In the genomic region with DNA sequence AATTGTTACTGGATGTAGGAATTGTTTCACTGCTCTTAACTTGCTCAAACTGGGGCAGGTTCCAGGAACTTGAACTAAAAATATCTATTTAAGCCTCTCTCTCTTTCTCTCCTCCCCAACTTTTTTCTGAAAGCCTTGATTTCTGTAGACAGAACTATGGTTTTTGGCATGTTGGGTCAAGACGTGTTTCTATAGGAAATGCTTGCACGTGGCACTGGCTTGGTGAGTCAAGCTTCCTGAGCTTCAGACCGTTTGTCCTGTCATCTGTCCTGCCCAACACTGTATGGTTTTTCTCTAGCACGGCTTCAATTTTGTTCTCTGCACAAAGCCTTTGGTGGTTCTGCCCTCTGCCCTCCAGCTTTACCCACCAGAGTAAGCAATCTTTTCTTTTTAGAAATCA, we compare ENCODE assay signal across 15 cellular contexts. TPM values are rescaled to one million over a fixed set of nuclear protein-coding genes. Genes with fewer than 3 reads are reported as not detected.
DNase-seq lines count a peak whose midpoint lies in the region; ATAC-seq, FAIRE-seq and TF ChIP-seq lines count a peak whose summit lies in the region.
"Had no signal": no experiment of that assay in that cellular context is flagged by ENCODE, and none has a peak within 500 bp of the region (broad histone marks: within the 10 kb centered on the region; RNA-seq: fewer than 3 reads in every experiment).

No MANE protein-coding gene starts in this region.

- 34 to 66% (median 40%) methylated on average over 4 of the region's 4 CpGs for WGBS in adrenal gland, 4 donors

- intact Hi-C loops in adrenal gland (cut with DNase I): no loop called here

- H3K4me3 ChIP-seq in AG10803 (ENCODE audit: low read length) (no peak overlapping the region), adrenal gland (no peak overlapping the region), keratinocyte (ENCODE audit: control insufficient read depth in 2 of 3, extremely low read depth in 1 of 3, insufficient read depth in 2 of 3, low read depth in 1 of 3, low read length in 3 of 3) (peak overlapping the region in 2 of 3 experiments; percentile 37 to 44), MM.1S (ENCODE audit: low read length) (no peak overlapping the region)
- H3K4me3 ChIP-seq: K562, lung had no signal

- no peak overlapping the region for H2AFZ ChIP-seq in keratinocyte (ENCODE audit: control insufficient read depth, low read length)
- H2AFZ ChIP-seq in MM.1S (ENCODE audit: low read length): no peak overlapping the region

- no peaks in the 10 kb centered on the region for H3K9me1 ChIP-seq in keratinocyte (ENCODE audit: control insufficient read depth, extremely low read depth, insufficient read depth, low read length)

- no peak for TF ChIP-seq CTCF in AG10803 (conservative IDR thresholded peaks at IDR 0.05; ENCODE audit: low read length)
- no peak for TF ChIP-seq CTCF in adrenal gland (IDR thresholded peaks at IDR 0.05)
- TF ChIP-seq CTCF in keratinocyte (optimal IDR thresholded peaks at IDR 0.05 in 1 of 3, IDR thresholded peaks at IDR 0.05 in 1 of 3, conservative IDR thresholded peaks at IDR 0.05 in 1 of 3; ENCODE audit: extremely low read depth in 1 of 3, insufficient read depth in 2 of 3, low read length in 3 of 3): no peak
- TF ChIP-seq CTCF in MM.1S (IDR thresholded peaks at IDR 0.05; ENCODE audit: low read length): no peak

- TF ChIP-seq POLR2A in adrenal gland (IDR thresholded peaks at IDR 0.05): no peak

- no peaks in the 10 kb centered on the region for H3K9me3 ChIP-seq in adrenal gland (replicated peaks in 1 of 3)
- no peaks in the 10 kb centered on the region for H3K9me3 ChIP-seq in keratinocyte (ENCODE audit: control insufficient read depth, low read depth, low read length)
- no peaks in the 10 kb centered on the region for H3K9me3 ChIP-seq in MM.1S (replicated peaks; ENCODE audit: insufficient read depth, low read length)

- no peaks in the 10 kb centered on the region for H3K79me2 ChIP-seq in keratinocyte (ENCODE audit: control insufficient read depth, insufficient read depth, low read length)
- H3K79me2 ChIP-seq in MM.1S (ENCODE audit: low read length): no peaks in the 10 kb centered on the region

- FAIRE-seq in keratinocyte (lab: Jason Lieb, UNC): peak; percentile 81
- FAIRE-seq: K562 had no signal

- H3K4me2 ChIP-seq in keratinocyte (ENCODE audit: control insufficient read depth, extremely low read depth, insufficient read depth, low read depth, low read length) (peak overlapping the region; percentile 69), MM.1S (ENCODE audit: low read depth, low read length) (no peak overlapping the region)

- H3K27ac ChIP-seq in adrenal gland: peak overlapping the region in 3 of 5 donors; percentile 44 to 61 (median 44)
- H3K27ac ChIP-seq in keratinocyte (ENCODE audit: control insufficient read depth, insufficient read depth, low read length): peak overlapping the region; percentile 39
- no peak overlapping the region for H3K27ac ChIP-seq in MM.1S (ENCODE audit: low read length)

- peak; percentile 38 for DNase-seq in AG10803 (ENCODE audit: low read depth)
- peak; percentile 87 for DNase-seq in HT1080 (ENCODE audit: low read depth)
- peak in 5 of 7 donors; percentile 31 to 48 (median 37) for DNase-seq in adrenal gland
- no peak for DNase-seq in keratinocyte (ENCODE audit: low read depth, low spot score)
- DNase-seq in cerebellar nuclear complex (lab: John Stamatoyannopoulos, UW): no peak
- DNase-seq in DMS114 treated with DMSO at 0.1 percent for 48 hours (lab: John Stamatoyannopoulos, UW; ENCODE audit: unreplicated experiment): no peak
- DNase-seq in MM.1S: no peak
- DNase-seq: activated CD4-positive, alpha-beta T cell treated with anti-CD3 and anti-CD28 coated beads, Interleukin-2, amount 50 U/mL, for 1 hour; effector memory CD4-positive, alpha-beta T cell; NCI-H2081 treated with DMSO at 0.1 percent for 48 hours; stimulated activated CD4-positive, alpha-beta T cell treated with anti-CD3 and anti-CD28 coated beads, Interleukin-1b, Interleukin-23, amount 100 ng/mL, for 48 hours; stimulated activated naive B cell treated with anti-CD40 and anti-IgM and Interleukin-4, amounts not matched to agents 10 μg/mL and 1 μg/mL and 100 μg/mL, for 72 hours had no signal

- no peaks in the 10 kb centered on the region for H3K9me2 ChIP-seq in MM.1S (replicated peaks; ENCODE audit: insufficient read depth, low read length)

- no peaks in the 10 kb centered on the region for H3K27me3 ChIP-seq in adrenal gland
- H3K27me3 ChIP-seq in keratinocyte (ENCODE audit: control insufficient read depth, extremely low read depth, insufficient read depth, low read length): no peaks in the 10 kb centered on the region
- no peaks in the 10 kb centered on the region for H3K27me3 ChIP-seq in MM.1S (replicated peaks; ENCODE audit: insufficient read depth, low read length)

- H3K9ac ChIP-seq in keratinocyte (ENCODE audit: control insufficient read depth, extremely low read depth, insufficient read depth, low read length) (no peak overlapping the region), MM.1S (ENCODE audit: low read length) (no peak overlapping the region)

- H3K36me3 ChIP-seq in adrenal gland (replicated peaks in 1 of 2) (peaks cover 0 to 57% of the 10 kb centered on the region in 2 donors), keratinocyte (ENCODE audit: control insufficient read depth in 2 of 2, extremely low read depth in 1 of 2, insufficient read depth in 2 of 2, low read length in 2 of 2) (peaks cover 19 to 30% of the 10 kb centered on the region in 2 experiments), MM.1S (replicated peaks; ENCODE audit: insufficient read depth, low read length) (peaks cover 7% of the 10 kb centered on the region; the same call in 1 of the 2 replicates)

- no peak for ATAC-seq in GM19035 (IDR thresholded peaks at IDR 0.05; ENCODE audit: unreplicated experiment)
- ATAC-seq: K562; stimulated activated naive B cell treated with anti-CD40 and anti-IgM and Interleukin-4, amounts not matched to agents 10 μg/mL and 1 μg/mL and 100 μg/mL, for 72 hours had no signal

- no peaks in the 10 kb centered on the region for H3F3A ChIP-seq in MM.1S (ENCODE audit: insufficient read depth, low read length)

- H4K20me1 ChIP-seq in keratinocyte (ENCODE audit: control insufficient read depth, extremely low read depth, insufficient read depth, low read length): peaks cover 2% of the 10 kb centered on the region
- H4K20me1 ChIP-seq in MM.1S (ENCODE audit: insufficient read depth, low read length): no peaks in the 10 kb centered on the region

- dilution Hi-C loops in keratinocyte (cut with MboI; ENCODE audit: extremely low pct_ligation_motif_present, low sequenced_read_pairs): no loop called here

- H3K4me1 ChIP-seq in adrenal gland (replicated peaks in 1 of 2) (peaks cover 0 to 22% of the 10 kb centered on the region in 2 donors), keratinocyte (ENCODE audit: control insufficient read depth, extremely low read depth, insufficient read depth, low read length) (peaks cover 28% of the 10 kb centered on the region), MM.1S (ENCODE audit: low read length) (no peaks in the 10 kb centered on the region)

RNA-seq across cellular contexts. Expression of gene EAF1, which starts 13.5 kb away (rescaled TPM):
- 27.7 and 36.5 TPM in 2 replicates for total RNA-seq in HT1080 (2014; rRNA removed; shearing (Covaris generic))
- 13.3 and 15.5 TPM in 2 replicates for polyA plus RNA-seq in HT1080 (2015; cell fraction: cytosol; rRNA removed)
- 13.0 and 14.9 TPM in 2 replicates for polyA plus RNA-seq in HT1080 (2015; cell fraction: nucleus; rRNA removed)
- total RNA-seq in adrenal gland: 10 to 100 TPM; 11.8 to 30.6 (median 20.7) TPM
- polyA plus RNA-seq in adrenal gland (10 to 100 TPM in 1 of 3 donors, 1 to 10 TPM in 2; 2.6 to 22.5 (median 4.6) TPM), keratinocyte (13.5 to 13.7 TPM (median 13.6 TPM) in 3 replicates)
- polyA plus RNA-seq in keratinocyte (2011; ENCODE audit: low read depth): 17.2 TPM
- 9.2 and 12.9 TPM in 2 replicates for polyA plus RNA-seq in keratinocyte (2011; cell fraction: cytosol; rRNA removed)
- 11.2 and 12.8 TPM in 2 replicates for polyA plus RNA-seq in keratinocyte (2011; cell fraction: nucleus; rRNA removed)
- 11.7 and 22.1 TPM in 2 replicates for polyA plus RNA-seq in keratinocyte (2012; ENCODE audit: low replicate concordance)
- 18.5 to 23.5 TPM (median 20.5 TPM) in 3 replicates for polyA minus RNA-seq in keratinocyte
- 25.5 TPM for polyA minus RNA-seq in keratinocyte (2011; cell fraction: cytosol; rRNA and poly(A)+ RNA removed)
- 15.8 and 17.5 TPM in 2 replicates for polyA minus RNA-seq in keratinocyte (2011; cell fraction: nucleus; rRNA and poly(A)+ RNA removed)

RNA-seq across cellular contexts. Expression of gene METTL6, which starts 13.5 kb away (rescaled TPM):
- 25.3 and 29.2 TPM in 2 replicates for total RNA-seq in HT1080 (2014; rRNA removed; shearing (Covaris generic))
- 24.6 and 25.6 TPM in 2 replicates for polyA plus RNA-seq in HT1080 (2015; cell fraction: cytosol; rRNA removed)
- 19.0 and 19.7 TPM in 2 replicates for polyA plus RNA-seq in HT1080 (2015; cell fraction: nucleus; rRNA removed)
- 10 to 100 TPM in 6 of 8 donors, 1 to 10 TPM in 2; 6.8 to 34.2 (median 13.1) TPM for total RNA-seq in adrenal gland
- polyA plus RNA-seq in adrenal gland (10 to 100 TPM in 1 of 3 donors, 1 to 10 TPM in 2; 6.2 to 16.9 (median 8.4) TPM), keratinocyte (12.6 to 17.2 TPM (median 16.3 TPM) in 3 replicates)
- 18.8 TPM for polyA plus RNA-seq in keratinocyte (2011; ENCODE audit: low read depth)
- 18.3 and 22.6 TPM in 2 replicates for polyA plus RNA-seq in keratinocyte (2011; cell fraction: cytosol; rRNA removed)
- polyA plus RNA-seq in keratinocyte (2011; cell fraction: nucleus; rRNA removed): 13.8 and 15.8 TPM in 2 replicates
- 12.2 and 17.3 TPM in 2 replicates for polyA plus RNA-seq in keratinocyte (2012; ENCODE audit: low replicate concordance)
- 3.0 to 24.9 TPM (median 13.5 TPM) in 3 replicates for polyA minus RNA-seq in keratinocyte
- polyA minus RNA-seq in keratinocyte (2011; cell fraction: cytosol; rRNA and poly(A)+ RNA removed): 8.1 TPM
- polyA minus RNA-seq in keratinocyte (2011; cell fraction: nucleus; rRNA and poly(A)+ RNA removed): 5.1 and 11.9 TPM in 2 replicates

Comparison
In these comparisons a context has a peak if more than half of its experiments do, and no peak if none do; other contexts are left out.
1. DNase-seq: peak in AG10803 (single experiment), HT1080 (single experiment) and adrenal gland (5 of 7); none in keratinocyte (single experiment), cerebellar nuclear complex (0 of 2), DMS114 treated with DMSO at 0.1 percent for 48 hours (single experiment) and MM.1S (single experiment).
2. H3K4me3 ChIP-seq: peak in keratinocyte (2 of 3); none in AG10803 (single experiment), adrenal gland (0 of 4) and MM.1S (single experiment).